30 cellular contexts compared by ENCODE assay signal in the genomic region with DNA sequence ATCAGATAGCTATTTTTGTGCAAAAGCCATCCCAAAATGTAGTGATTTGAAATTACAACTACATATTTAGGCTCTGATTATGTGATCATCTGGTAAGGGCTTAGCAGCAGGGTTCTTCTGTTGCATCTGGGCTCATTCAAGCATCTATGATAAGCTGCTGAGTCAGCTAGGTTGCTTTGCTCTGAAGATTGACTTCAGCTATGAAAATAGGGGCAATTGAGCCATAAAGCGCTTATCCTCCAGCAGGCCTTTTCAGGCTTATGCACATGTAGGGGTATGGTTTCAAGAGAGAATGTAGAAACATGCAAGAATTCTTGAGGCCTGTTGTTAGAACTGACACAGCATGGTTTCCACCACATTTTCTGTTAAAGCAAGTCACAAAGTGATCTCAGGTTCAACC.
"Had no signal": no experiment of that assay in that cellular context is flagged by ENCODE, and none has a peak within 500 bp of the region (broad histone marks: within the 10 kb centered on the region; RNA-seq: fewer than 3 reads in every experiment).

No MANE protein-coding gene starts in this region.

- H3K36me3 Mint-ChIP-seq: activated CD8-positive, alpha-beta memory T cell treated with anti-CD3 and anti-CD28 coated beads, Interleukin-2, amount 10 ng/mL, durations not matched to agents 7 days and 5 days; activated naive CD8-positive, alpha-beta T cell; natural killer cell treated with Interleukin-12 subunit alpha and Interleukin-12 subunit beta and Interleukin-15 and Interleukin-18, amount 100 ng/mL, for 72 hours; stimulated activated memory B cell treated with anti-CD40 and anti-IgM and Interleukin-4, amounts not matched to agents 10 μg/mL and 1 μg/mL and 100 μg/mL, for 72 hours; type B pancreatic cell had no signal

- H3K9me3 ChIP-seq: esophagus squamous epithelium, heart right ventricle, left ventricle myocardium inferior, mucosa of descending colon, uterus had no signal

- H3K27ac ChIP-seq: epithelial cell of prostate, esophagus squamous epithelium, left ventricle myocardium inferior, skin epidermis, uterus had no signal

- H3K9me3 Mint-ChIP-seq: activated T-helper 2 cell treated with anti-CD3 and anti-CD28 coated beads, Interferon-gamma antibody, Interleukin-2, Interleukin-4, amounts not matched to agents 10 μg/mL and 5 μg/mL and 100 μg/mL, durations not matched to agents 14 hours and 24 hours and 36 hours; central memory CD8-positive, alpha-beta T cell; natural killer cell treated with Interleukin-12 subunit alpha and Interleukin-12 subunit beta and Interleukin-15 and Interleukin-18, amount 100 ng/mL, for 72 hours; stimulated activated memory B cell treated with anti-CD40 and anti-IgM and Interleukin-4, amounts not matched to agents 10 μg/mL and 1 μg/mL and 100 μg/mL, for 72 hours; stimulated activated naive CD8-positive, alpha-beta T cell treated with anti-CD3 and anti-CD28 coated beads, Interleukin-15, amount 100 ng/mL, for 72 hours had no signal

- H3K4me3 Mint-ChIP-seq: activated CD8-positive, alpha-beta memory T cell treated with anti-CD3 and anti-CD28 coated beads, Interleukin-2, amount 10 ng/mL, durations not matched to agents 7 days and 5 days; activated CD8-positive, alpha-beta T cell treated with anti-CD3 and anti-CD28 coated beads, Interleukin-2, amount 10 ng/mL, durations not matched to agents 7 days and 5 days; activated naive CD8-positive, alpha-beta T cell; central memory CD8-positive, alpha-beta T cell; natural killer cell treated with Interleukin-12 subunit alpha and Interleukin-12 subunit beta and Interleukin-15 and Interleukin-18, amount 100 ng/mL, for 72 hours; stimulated activated memory B cell treated with anti-CD40 and anti-IgM and Interleukin-4, amounts not matched to agents 10 μg/mL and 1 μg/mL and 100 μg/mL, for 72 hours; stimulated activated naive CD8-positive, alpha-beta T cell treated with anti-CD3 and anti-CD28 coated beads, Interleukin-15, amount 100 ng/mL, for 72 hours; type B pancreatic cell had no signal

- H3K27ac Mint-ChIP-seq: activated CD8-positive, alpha-beta memory T cell treated with anti-CD3 and anti-CD28 coated beads, Interleukin-2, amount 10 ng/mL, durations not matched to agents 7 days and 5 days; activated CD8-positive, alpha-beta T cell treated with anti-CD3 and anti-CD28 coated beads, Interleukin-2, amount 10 ng/mL, durations not matched to agents 7 days and 5 days; activated naive CD8-positive, alpha-beta T cell; activated T-helper 2 cell treated with anti-CD3 and anti-CD28 coated beads, Interferon-gamma antibody, Interleukin-2, Interleukin-4, amounts not matched to agents 10 μg/mL and 5 μg/mL and 100 μg/mL, durations not matched to agents 14 hours and 24 hours and 36 hours; natural killer cell treated with Interleukin-12 subunit alpha and Interleukin-12 subunit beta and Interleukin-15 and Interleukin-18, amount 100 ng/mL, for 72 hours; progenitor cell of endocrine pancreas; stimulated activated memory B cell treated with anti-CD40 and anti-IgM and Interleukin-4, amounts not matched to agents 10 μg/mL and 1 μg/mL and 100 μg/mL, for 72 hours; stimulated activated naive CD8-positive, alpha-beta T cell treated with anti-CD3 and anti-CD28 coated beads, Interleukin-15, amount 100 ng/mL, for 72 hours; type B pancreatic cell had no signal

- DNase-seq: activated CD4-positive, alpha-beta T cell treated with anti-CD3 and anti-CD28 coated beads for 1 hour; activated CD4-positive, alpha-beta T cell treated with anti-CD3 and anti-CD28 coated beads, Interleukin-2, amount 50 U/mL, for 1 hour; activated CD8-positive, alpha-beta memory T cell treated with anti-CD3 and anti-CD28 coated beads, Interleukin-2, amount 10 ng/mL, durations not matched to agents 7 days and 5 days; activated CD8-positive, alpha-beta T cell treated with anti-CD3 and anti-CD28 coated beads, Interleukin-2, amount 10 ng/mL, durations not matched to agents 7 days and 5 days; activated naive CD4-positive, alpha-beta T cell; activated T-cell treated with anti-CD3 and anti-CD28 coated beads, Interleukin-2, amount 50 U/mL, for 48 hours; effector CD8-positive, alpha-beta T cell; esophagus squamous epithelium; foreskin melanocyte; heart right ventricle; islet precursor cell; left ventricle myocardium inferior; mucosa of descending colon; stimulated activated CD4-positive, alpha-beta T cell treated with anti-CD3 and anti-CD28 coated beads, Interleukin-4, amount 100 ng/mL, for 4 hours; stimulated activated CD8-positive, alpha-beta memory T cell treated with anti-CD3 and anti-CD28 coated beads, Interleukin-4, amount 100 ng/mL, for 48 hours; stimulated activated naive CD8-positive, alpha-beta T cell treated with anti-CD3 and anti-CD28 coated beads, Interleukin-15, amount 100 ng/mL, for 72 hours; substantia nigra; T-helper 2 cell; uterus had no signal

- ATAC-seq: activated CD8-positive, alpha-beta memory T cell treated with anti-CD3 and anti-CD28 coated beads, Interleukin-2, amount 10 ng/mL, durations not matched to agents 7 days and 5 days; activated CD8-positive, alpha-beta T cell treated with anti-CD3 and anti-CD28 coated beads, Interleukin-2, amount 10 ng/mL, durations not matched to agents 7 days and 5 days; heart right ventricle; mucosa of descending colon; natural killer cell treated with Interleukin-12 subunit alpha and Interleukin-12 subunit beta and Interleukin-15 and Interleukin-18, amount 100 ng/mL, for 72 hours; sciatic nerve; stimulated activated memory B cell treated with anti-CD40 and anti-IgM and Interleukin-4, amounts not matched to agents 10 μg/mL and 1 μg/mL and 100 μg/mL, for 72 hours; stimulated activated naive CD8-positive, alpha-beta T cell treated with anti-CD3 and anti-CD28 coated beads, Interleukin-15, amount 100 ng/mL, for 72 hours had no signal

- H3K4me1 Mint-ChIP-seq: activated CD8-positive, alpha-beta memory T cell treated with anti-CD3 and anti-CD28 coated beads, Interleukin-2, amount 10 ng/mL, durations not matched to agents 7 days and 5 days; stimulated activated naive CD8-positive, alpha-beta T cell treated with anti-CD3 and anti-CD28 coated beads, Interleukin-15, amount 100 ng/mL, for 72 hours had no signal

- H3K27me3 Mint-ChIP-seq: activated CD8-positive, alpha-beta memory T cell treated with anti-CD3 and anti-CD28 coated beads, Interleukin-2, amount 10 ng/mL, durations not matched to agents 7 days and 5 days; activated naive CD8-positive, alpha-beta T cell; central memory CD8-positive, alpha-beta T cell; natural killer cell treated with Interleukin-12 subunit alpha and Interleukin-12 subunit beta and Interleukin-15 and Interleukin-18, amount 100 ng/mL, for 72 hours; stimulated activated memory B cell treated with anti-CD40 and anti-IgM and Interleukin-4, amounts not matched to agents 10 μg/mL and 1 μg/mL and 100 μg/mL, for 72 hours; stimulated activated naive CD8-positive, alpha-beta T cell treated with anti-CD3 and anti-CD28 coated beads, Interleukin-15, amount 100 ng/mL, for 72 hours; type B pancreatic cell had no signal

- H3K4me3 ChIP-seq: esophagus squamous epithelium, heart right ventricle, left ventricle myocardium inferior, lung, mucosa of descending colon, skin epidermis, uterus had no signal

- H3K27me3 ChIP-seq: esophagus squamous epithelium, heart right ventricle, uterus had no signal

- H3K36me3 ChIP-seq: esophagus squamous epithelium, heart right ventricle, left ventricle myocardium inferior, uterus had no signal
